19 cellular contexts compared by ENCODE assay signal in the genomic region with DNA sequence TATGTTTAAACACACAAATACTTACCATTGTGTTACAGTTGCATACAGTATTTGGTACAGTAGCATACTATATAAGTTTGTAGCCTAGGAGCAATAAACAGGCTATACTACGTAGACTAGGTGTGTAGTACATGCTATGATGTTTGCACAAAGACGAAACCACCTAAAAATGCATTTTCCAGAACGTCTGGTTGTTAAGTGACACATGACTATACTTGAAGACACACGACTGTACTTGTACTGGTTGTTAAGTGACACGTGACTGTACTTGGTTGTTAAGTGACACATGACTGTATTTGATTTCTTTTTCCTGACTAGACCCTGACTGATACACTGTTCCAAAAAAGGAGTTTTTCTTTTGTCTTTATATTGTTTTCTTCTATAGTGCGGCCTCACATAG.
"Had no signal": no experiment of that assay in that cellular context is flagged by ENCODE, and none has a peak within 500 bp of the region (broad histone marks: within the 10 kb centered on the region; RNA-seq: fewer than 3 reads in every experiment).

No MANE protein-coding gene starts in this region.

- H3K27ac Mint-ChIP-seq: activated CD8-positive, alpha-beta memory T cell treated with anti-CD3 and anti-CD28 coated beads, Interleukin-2, amount 10 ng/mL, durations not matched to agents 7 days and 5 days; activated naive CD8-positive, alpha-beta T cell treated with anti-CD3 and anti-CD28 coated beads, Interleukin-2, amount 10 ng/mL, durations not matched to agents 7 days and 5 days; effector memory CD8-positive, alpha-beta T cell; memory B cell; progenitor cell of endocrine pancreas; type B pancreatic cell had no signal

- H3K27me3 ChIP-seq: body of pancreas, stomach had no signal

- H3K9me3 ChIP-seq: body of pancreas, stomach had no signal

- H3K4me1 ChIP-seq: body of pancreas had no signal

- H3K9me3 Mint-ChIP-seq: activated naive CD8-positive, alpha-beta T cell treated with anti-CD3 and anti-CD28 coated beads, Interleukin-2, amount 10 ng/mL, durations not matched to agents 7 days and 5 days; effector memory CD8-positive, alpha-beta T cell; memory B cell; naive B cell; neural crest cell; type B pancreatic cell had no signal

- H3K27ac ChIP-seq: body of pancreas, stomach had no signal

- H3K4me3 ChIP-seq: body of pancreas, stomach had no signal

- DNase-seq: activated CD4-positive, alpha-beta T cell treated with anti-CD3 and anti-CD28 coated beads for 1 hour; activated CD4-positive, alpha-beta T cell treated with anti-CD3 and anti-CD28 coated beads, Interleukin-2, amount 50 U/mL, for 4 hours; activated CD8-positive, alpha-beta memory T cell treated with anti-CD3 and anti-CD28 coated beads, Interleukin-2, amount 10 ng/mL, durations not matched to agents 7 days and 5 days; activated gamma-delta T cell treated with Interleukin-2 at 50 U/mL for 16 hours; activated naive CD8-positive, alpha-beta T cell treated with anti-CD3 and anti-CD28 coated beads, Interleukin-2, amount 10 ng/mL, durations not matched to agents 7 days and 5 days; body of pancreas; caudate nucleus; effector memory CD8-positive, alpha-beta T cell; glutamatergic neuron; hippocampal formation; kidney; left ventricle myocardium superior; naive B cell; stomach; T1000 had no signal

- ATAC-seq: activated CD8-positive, alpha-beta memory T cell treated with anti-CD3 and anti-CD28 coated beads, Interleukin-2, amount 10 ng/mL, durations not matched to agents 7 days and 5 days; body of pancreas; effector memory CD8-positive, alpha-beta T cell; left ventricle myocardium superior had no signal

- H3K4me3 Mint-ChIP-seq: activated CD8-positive, alpha-beta memory T cell treated with anti-CD3 and anti-CD28 coated beads, Interleukin-2, amount 10 ng/mL, durations not matched to agents 7 days and 5 days; activated naive CD8-positive, alpha-beta T cell treated with anti-CD3 and anti-CD28 coated beads, Interleukin-2, amount 10 ng/mL, durations not matched to agents 7 days and 5 days; effector memory CD8-positive, alpha-beta T cell; memory B cell; naive B cell; neural crest cell; type B pancreatic cell had no signal

- H3K27me3 Mint-ChIP-seq: activated CD8-positive, alpha-beta memory T cell treated with anti-CD3 and anti-CD28 coated beads, Interleukin-2, amount 10 ng/mL, durations not matched to agents 7 days and 5 days; activated naive CD8-positive, alpha-beta T cell treated with anti-CD3 and anti-CD28 coated beads, Interleukin-2, amount 10 ng/mL, durations not matched to agents 7 days and 5 days; effector memory CD8-positive, alpha-beta T cell; memory B cell; naive B cell; progenitor cell of endocrine pancreas; type B pancreatic cell had no signal
